2 cellular contexts compared by ENCODE assay signal in genomic region chr5:72517961-72518690, GRCh38.
TF ChIP-seq lines count a peak whose summit lies in the region.

No MANE protein-coding gene starts in this region.

TF ChIP-seq in GM12878, 131 proteins besides CTCF, POLR2A, EP300 and RAD21 (continues in another document):
- TF ChIP-seq SMAD1 (IDR thresholded peaks at IDR 0.05; ENCODE audit: low read depth, partially characterized antibody) (no peak), ZBTB4 (CRISPR knock-in tag; IDR thresholded peaks at IDR 0.05) (no peak), IKZF1 (conservative IDR thresholded peaks at IDR 0.05) (no peak), TCF12 (IDR thresholded peaks at IDR 0.05; ENCODE audit: low read depth, low read length) (0 out of 2 replicates have a peak, but pooled peaks have one; percentile 25), USF2 (IDR thresholded peaks at IDR 0.05; ENCODE audit: borderline replicate concordance, low read depth, low read length) (no peak), IRF3 (IDR thresholded peaks at IDR 0.05) (no peak), RUNX3 (IDR thresholded peaks at IDR 0.05; ENCODE audit: low read length) (peak; percentile 34; the same call in 1 of the 2 replicates), NRF1 (conservative IDR thresholded peaks at IDR 0.05; ENCODE audit: low read depth, low read length) (no peak), MYC (IDR thresholded peaks at IDR 0.05; ENCODE audit: insufficient read depth, insufficient read length, insufficient replicate concordance, low read length, severe bottlenecking) (no peak), CHD2 (IDR thresholded peaks at IDR 0.05; ENCODE audit: borderline replicate concordance, low read depth, low read length) (no peak), PML (IDR thresholded peaks at IDR 0.05; ENCODE audit: low read length) (no peak), NR2F1 (conservative IDR thresholded peaks at IDR 0.05) (no peak), SPI1 (IDR thresholded peaks at IDR 0.05; ENCODE audit: borderline replicate concordance, insufficient read depth, low read depth, low read length) (0 out of 2 replicates have a peak, but pooled peaks have one; percentile 5), NBN (IDR thresholded peaks at IDR 0.05) (no peak), ZNF24 (IDR thresholded peaks at IDR 0.05) (no peak), HDGF (IDR thresholded peaks at IDR 0.05) (no peak), REST (IDR thresholded peaks at IDR 0.05; ENCODE audit: low read depth, low read length) (no peak), BHLHE40 (IDR thresholded peaks at IDR 0.05; ENCODE audit: borderline replicate concordance in 1 of 2, low read depth in 2 of 2, low read length in 1 of 2) (peak; percentile 37 to 55; a peak in 3 of 4 replicates), CREB1 (IDR thresholded peaks at IDR 0.05; ENCODE audit: low read depth) (no peak)

TF ChIP-seq in HepG2, 621 proteins besides CTCF, POLR2A, EP300 and RAD21:
- no peak for TF ChIP-seq FOXA1 (IDR thresholded peaks at IDR 0.05)
- 0 out of 2 replicates have a peak, but pooled peaks have one; percentile 17 for TF ChIP-seq FOXA1 (CRISPR knock-in tag; IDR thresholded peaks at IDR 0.05)
- TF ChIP-seq ARID5B (CRISPR knock-in tag; IDR thresholded peaks at IDR 0.05) = 0 out of 2 replicates have a peak, but pooled peaks have one; percentile 19
- TF ChIP-seq TCF7 (IDR thresholded peaks at IDR 0.05; ENCODE audit: low read depth) = peak; percentile 51; the same call in 1 of the 2 replicates
- TF ChIP-seq MTF1 (CRISPR knock-in tag; IDR thresholded peaks at IDR 0.05) = no peak
TF ChIP-seq in HepG2: peak in this region for 3.
